Comparison of ENCODE assay signal across 14 cellular contexts in genomic region chr20:50868509-50869495, GRCh38.
A peak's percentile ranks its signal among the peaks of the same experiment; 100 is the strongest.
DNase-seq lines count a peak whose midpoint lies in the region; ATAC-seq and TF ChIP-seq lines count a peak whose summit lies in the region.
"Had no signal": no experiment of that assay in that cellular context is flagged by ENCODE, and none has a peak within 500 bp of the region (broad histone marks: within the 10 kb centered on the region; RNA-seq: fewer than 3 reads in every experiment).

No MANE protein-coding gene starts in this region.

- CTCF ChIA-PET in activated CD4-positive, alpha-beta T cell treated with anti-CD3 and anti-CD28 coated beads, Interleukin-2, amount 10 ng/mL, durations not matched to agents 7 days and 5 days (lab: Charles Lee): no interaction called here

- H3K36me3 Mint-ChIP-seq in activated CD4-positive, alpha-beta T cell treated with anti-CD3 and anti-CD28 coated beads, Interleukin-2, amount 10 ng/mL, durations not matched to agents 7 days and 5 days (ENCODE audit: low read depth): no peaks in the 10 kb centered on the region

- H2BK12ac ChIP-seq in trophoblast cell (ENCODE audit: low read length): peak overlapping the region; percentile 29

- peaks cover 22 to 34% of the 10 kb centered on the region in 2 experiments for H3K4me1 ChIP-seq in trophoblast cell (ENCODE audit: control insufficient read depth in 1 of 2, insufficient read depth in 2 of 2, low read length in 2 of 2)
- H3K4me1 ChIP-seq in esophagus squamous epithelium: peaks cover 6 to 24% (median 6%) of the 10 kb centered on the region in 3 donors
- H3K4me1 ChIP-seq: A549 had no signal

- intact Hi-C loops in esophagus squamous epithelium (cut with DNase I): no loop called here

- H2BK5ac ChIP-seq in trophoblast cell (ENCODE audit: low read depth, low read length, poor library complexity): no peak overlapping the region

- no peak overlapping the region for H4K8ac ChIP-seq in trophoblast cell (ENCODE audit: low read depth, low read length)

- H3K9me3 Mint-ChIP-seq in activated CD4-positive, alpha-beta T cell treated with anti-CD3 and anti-CD28 coated beads, Interleukin-2, amount 10 ng/mL, durations not matched to agents 7 days and 5 days: no peaks in the 10 kb centered on the region

- no peaks in the 10 kb centered on the region for H3K27me3 ChIP-seq in trophoblast cell (ENCODE audit: insufficient read depth, low read length)
- H3K27me3 ChIP-seq in esophagus squamous epithelium: no peaks in the 10 kb centered on the region

- ATAC-seq in GM21786 (IDR thresholded peaks at IDR 0.05; ENCODE audit: unreplicated experiment) (no peak), HG02798 (IDR thresholded peaks at IDR 0.05; ENCODE audit: poor library complexity, unreplicated experiment) (no peak)
- ATAC-seq: A549 had no signal

- POLR2A ChIA-PET in activated CD4-positive, alpha-beta T cell treated with anti-CD3 and anti-CD28 coated beads, Interleukin-2, amount 10 ng/mL, durations not matched to agents 7 days and 5 days (lab: Charles Lee): no interaction called here

- H3K4me1 Mint-ChIP-seq in activated CD4-positive, alpha-beta T cell treated with anti-CD3 and anti-CD28 coated beads, Interleukin-2, amount 10 ng/mL, durations not matched to agents 7 days and 5 days: no peaks in the 10 kb centered on the region

- H3K14ac ChIP-seq in trophoblast cell (ENCODE audit: low read length): no peak overlapping the region

- H3K18ac ChIP-seq in trophoblast cell (ENCODE audit: low read length): peak overlapping the region; percentile 48

- no peak overlapping the region for H3K4me3 ChIP-seq in epithelial cell of esophagus (ENCODE audit: low read length)
- no peak overlapping the region for H3K4me3 ChIP-seq in trophoblast cell (ENCODE audit: low read depth, low read length)
- no peak overlapping the region for H3K4me3 ChIP-seq in esophagus squamous epithelium
- H3K4me3 ChIP-seq: A549 had no signal

- H3K9ac ChIP-seq in trophoblast cell (ENCODE audit: low read length): no peak overlapping the region

- H2AFZ ChIP-seq in trophoblast cell (ENCODE audit: insufficient read depth, low read length, poor library complexity): no peak overlapping the region

- H3K27ac ChIP-seq in trophoblast cell (ENCODE audit: low read depth, low read length) (no peak overlapping the region), esophagus squamous epithelium (peak overlapping the region in 2 of 4 donors; percentile 14 to 30)
- H3K27ac ChIP-seq: A549 had no signal

- peaks cover 4% of the 10 kb centered on the region for H3K79me2 ChIP-seq in trophoblast cell (ENCODE audit: control insufficient read depth, insufficient read depth, low read length, poor library complexity)

- no peak overlapping the region for H2BK120ac ChIP-seq in trophoblast cell (ENCODE audit: insufficient read depth, low read length, poor library complexity)

- DNase-seq in activated CD4-positive, alpha-beta T cell treated with anti-CD3 and anti-CD28 coated beads, Interleukin-2, amount 10 ng/mL, durations not matched to agents 7 days and 5 days: no peak
- no peak for DNase-seq in activated CD4-positive, alpha-beta T cell treated with anti-CD3 and anti-CD28 coated beads for 4 hours
- DNase-seq in NCI-H146 treated with DMSO at 0.1 percent for 48 hours (lab: John Stamatoyannopoulos, UW; ENCODE audit: unreplicated experiment): peak; percentile 29
- peak; percentile 78 for DNase-seq in epithelial cell of esophagus (ENCODE audit: low read depth)
- no peak for DNase-seq in trophoblast cell
- DNase-seq in esophagus squamous epithelium (lab: John Stamatoyannopoulos, UW): no peak
- DNase-seq: activated naive CD4-positive, alpha-beta T cell treated with anti-CD3 and anti-CD28 coated beads, Interleukin-2, amount 50 U/mL, for 16 hours; erythroblast; hypothalamus; NCI-H226; T-helper 9 cell had no signal

- TF ChIP-seq CTCF in epithelial cell of esophagus (IDR thresholded peaks at IDR 0.05; ENCODE audit: insufficient read depth, low read depth, low read length, missing control alignments) (no peak), esophagus squamous epithelium (IDR thresholded peaks at IDR 0.05) (no peak)

- no peak overlapping the region for H3K23ac ChIP-seq in trophoblast cell (ENCODE audit: low read length)

- H3K4me3 Mint-ChIP-seq in activated CD4-positive, alpha-beta T cell treated with anti-CD3 and anti-CD28 coated beads, Interleukin-2, amount 10 ng/mL, durations not matched to agents 7 days and 5 days: no peak overlapping the region

- H3K9me3 ChIP-seq in trophoblast cell (ENCODE audit: insufficient read depth, low read depth, low read length): peaks cover 2% of the 10 kb centered on the region
- H3K9me3 ChIP-seq in esophagus squamous epithelium: no peaks in the 10 kb centered on the region
- H3K9me3 ChIP-seq: A549 had no signal

- H3K4me2 ChIP-seq in trophoblast cell (ENCODE audit: low read length): no peak overlapping the region
- H3K4me2 ChIP-seq: A549 had no signal

- H2AK5ac ChIP-seq in trophoblast cell (ENCODE audit: low read length): peak overlapping the region; percentile 75

- peaks cover 16% of the 10 kb centered on the region for H3K79me1 ChIP-seq in trophoblast cell (ENCODE audit: low read length)

- H4K91ac ChIP-seq in trophoblast cell (ENCODE audit: low read depth, low read length): peak overlapping the region; percentile 52

- no peak overlapping the region for H3K4ac ChIP-seq in trophoblast cell (ENCODE audit: low read depth, low read length)

- no peaks in the 10 kb centered on the region for H3K27me3 Mint-ChIP-seq in activated CD4-positive, alpha-beta T cell treated with anti-CD3 and anti-CD28 coated beads, Interleukin-2, amount 10 ng/mL, durations not matched to agents 7 days and 5 days

- WGBS in trophoblast cell (ENCODE audit: extremely low coverage, insufficient coverage, insufficient read length): no CpG with 5 or more reads among the region's 11 CpGs
- 71 to 84% methylated on average over 6 to 8 of the region's 11 CpGs for WGBS in esophagus squamous epithelium, 2 donors

- peak overlapping the region; percentile 57 for H3K27ac Mint-ChIP-seq in activated CD4-positive, alpha-beta T cell treated with anti-CD3 and anti-CD28 coated beads, Interleukin-2, amount 10 ng/mL, durations not matched to agents 7 days and 5 days

- H3K36me3 ChIP-seq in trophoblast cell (ENCODE audit: control insufficient read depth in 1 of 2, insufficient read depth in 2 of 2, low read length in 2 of 2) (no peaks in the 10 kb centered on the region), esophagus squamous epithelium (no peaks in the 10 kb centered on the region)

- no peak overlapping the region for H4K12ac ChIP-seq in trophoblast cell (ENCODE audit: low read depth, low read length)

- no peak for TF ChIP-seq POLR2A in esophagus squamous epithelium (IDR thresholded peaks at IDR 0.05)

Comparison
In these comparisons a context has a peak if more than half of its experiments do, and no peak if none do; other contexts are left out.
1. DNase-seq: peak in NCI-H146 treated with DMSO at 0.1 percent for 48 hours (single experiment) and epithelial cell of esophagus (single experiment); none in activated CD4-positive, alpha-beta T cell treated with anti-CD3 and anti-CD28 coated beads, Interleukin-2, amount 10 ng/mL, durations not matched to agents 7 days and 5 days (single experiment), activated CD4-positive, alpha-beta T cell treated with anti-CD3 and anti-CD28 coated beads for 4 hours (0 of 2), trophoblast cell (0 of 2) and esophagus squamous epithelium (single experiment).